Comparison of ENCODE assay signal across 5 cellular contexts in the genomic region with DNA sequence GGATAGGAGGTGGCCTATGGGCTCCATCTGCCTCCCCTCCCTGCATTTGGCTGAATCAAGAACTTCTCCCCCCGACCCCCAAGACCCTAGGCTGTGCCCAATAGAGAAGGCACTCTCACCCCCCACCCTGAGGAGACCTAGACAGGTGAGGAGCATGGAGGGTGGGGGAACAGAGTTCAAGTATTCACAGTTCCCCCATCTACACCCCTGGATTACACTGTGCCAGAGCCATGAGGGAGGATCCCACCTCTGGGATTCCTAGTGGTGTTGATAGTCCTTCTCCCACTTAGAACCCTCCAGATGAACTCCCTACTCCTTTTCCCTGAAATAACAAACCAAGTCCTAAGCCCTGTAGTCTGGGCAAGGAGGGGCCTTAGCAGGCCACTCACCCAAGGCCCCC. TPM values are rescaled to one million over a fixed set of nuclear protein-coding genes. Genes with fewer than 3 reads are reported as not detected.
"Had no signal": no experiment of that assay in that cellular context is flagged by ENCODE, and none has a peak within 500 bp of the region (broad histone marks: within the 10 kb centered on the region; RNA-seq: fewer than 3 reads in every experiment).

No MANE protein-coding gene starts in this region.

RNA-seq across cellular contexts. Expression of a gene that starts 15.2 kb away (rescaled TPM):
- total RNA-seq: activated T-cell treated with anti-CD3 and anti-CD28 coated beads, Interleukin-2, amount 50 U/mL, for 4 hours; activated T-helper 1 cell treated with anti-CD3 and anti-CD28 coated beads, Interleukin-12 subunit alpha, Interleukin-12 subunit beta, Interleukin-2, Interleukin-4 antibody, amounts not matched to agents 30 ng/mL and 10 ng/mL and 1 ng/mL, durations not matched to agents 14 hours and 24 hours and 36 hours; ascending aorta; astrocyte; cardiac septum had no signal
